Comparison of ENCODE assay signal across 21 cellular contexts in genomic region chr17:76864024-76864423, GRCh38. TPM values are rescaled to one million over a fixed set of nuclear protein-coding genes. Genes with fewer than 3 reads are reported as not detected.
A peak's percentile ranks its signal among the peaks of the same experiment; 100 is the strongest.
DNase-seq lines count a peak whose midpoint lies in the region; ATAC-seq, FAIRE-seq and TF ChIP-seq lines count a peak whose summit lies in the region.
"Had no signal": no experiment of that assay in that cellular context is flagged by ENCODE, and none has a peak within 500 bp of the region (broad histone marks: within the 10 kb centered on the region; RNA-seq: fewer than 3 reads in every experiment).

No MANE protein-coding gene starts in this region.

- H3K36me3 ChIP-seq in BLaER1 = no peaks in the 10 kb centered on the region
- no peaks in the 10 kb centered on the region for H3K36me3 ChIP-seq in K562 (ENCODE audit: control insufficient read depth, insufficient read depth, low read length)
- no peaks in the 10 kb centered on the region for H3K36me3 ChIP-seq in osteoblast (ENCODE audit: insufficient read depth, low read length)
- H3K36me3 ChIP-seq in transverse colon = no peaks in the 10 kb centered on the region

- no peak for DNase-seq in A549 (ENCODE audit: low read depth in 1 of 2, low spot score in 1 of 2)
- no peak for DNase-seq in K562 (ENCODE audit: extremely low read depth in 1 of 4, low spot score in 3 of 4)
- DNase-seq in osteoblast (ENCODE audit: insufficient read length, low spot score, missing footprints) = peak; percentile 42
- no peak for DNase-seq in activated CD4-positive, alpha-beta T cell treated with anti-CD3 and anti-CD28 coated beads, Interleukin-2, amount 50 U/mL, for 48 hours
- DNase-seq in transverse colon = no peak
- no peak for DNase-seq in stimulated activated CD4-positive, alpha-beta T cell treated with anti-CD3 and anti-CD28 coated beads, Interleukin-4, amount 100 ng/mL, for 24 hours
- DNase-seq: 8988T; AML-193; Caco-2; Calu3; CD4-positive, alpha-beta T cell; CD8-positive, alpha-beta T cell; DMS79 treated with DMSO at 0.1 percent for 48 hours; GF-D8 had no signal

- no peak for TF ChIP-seq CTCF in A549 (IDR thresholded peaks at IDR 0.05)
- no peak for TF ChIP-seq CTCF in K562 (IDR thresholded peaks at IDR 0.05 in 2 of 3, conservative IDR thresholded peaks at IDR 0.05 in 1 of 3; ENCODE audit: insufficient read depth in 2 of 3, low read depth in 1 of 3, low read length in 3 of 3)
- no peak for TF ChIP-seq CTCF in osteoblast (IDR thresholded peaks at IDR 0.05; ENCODE audit: extremely low read depth, low read depth, low read length)
- no peak for TF ChIP-seq CTCF in transverse colon (IDR thresholded peaks at IDR 0.05)

- H3K4me3 ChIP-seq in A549 = no peak overlapping the region
- H3K4me3 ChIP-seq in BLaER1 = no peak overlapping the region
- no peak overlapping the region for H3K4me3 ChIP-seq in K562
- H3K4me3 ChIP-seq in osteoblast (ENCODE audit: insufficient read depth, low read length) = no peak overlapping the region
- H3K4me3 ChIP-seq in transverse colon = no peak overlapping the region

- no peaks in the 10 kb centered on the region for H3K9me1 ChIP-seq in K562 (ENCODE audit: control insufficient read depth, insufficient read depth, low read length)

- POLR2A ChIA-PET in A549 (lab: Yijun Ruan, JAX) (no interaction called here), K562 (lab: Yijun Ruan, JAX) (interaction anchor here (0.8 kb wide), 1 partner anchor 378 kb away, joined by 3 read pairs; no protein-coding TSS in a partner anchor)

- no peaks in the 10 kb centered on the region for H3K79me2 ChIP-seq in K562 (ENCODE audit: control insufficient read depth, insufficient read depth, low read length)
- no peaks in the 10 kb centered on the region for H3K79me2 ChIP-seq in osteoblast (ENCODE audit: insufficient read depth, low read length)

- 86% methylated on average over 7 of the region's 7 CpGs for WGBS in A549 (ENCODE audit: missing lambda C conversion rate)
- 32% methylated on average over 7 of the region's 7 CpGs for WGBS in K562 (ENCODE audit: insufficient coverage, low coverage, missing lambda C conversion rate)
- 80% methylated on average over 7 of the region's 7 CpGs; no CpG with 5 or more reads in 1 of the 2 donors for WGBS in transverse colon (ENCODE audit: low coverage in 1 of 2), 2 donors

- TF ChIP-seq RAD21 in A549 (conservative IDR thresholded peaks at IDR 0.05 in 1 of 2, IDR thresholded peaks at IDR 0.05 in 1 of 2) (no peak), K562 (CRISPR knock-in tag; conservative IDR thresholded peaks at IDR 0.05 in 1 of 2, IDR thresholded peaks at IDR 0.05 in 1 of 2) (no peak)

- no peaks in the 10 kb centered on the region for H3K9me3 ChIP-seq in A549
- peaks cover 17% of the 10 kb centered on the region for H3K9me3 ChIP-seq in BLaER1
- no peaks in the 10 kb centered on the region for H3K9me3 ChIP-seq in K562 (replicated peaks; ENCODE audit: control insufficient read depth, insufficient read depth, low read depth, low read length)
- H3K9me3 ChIP-seq in osteoblast (ENCODE audit: low read depth, low read length) = no peaks in the 10 kb centered on the region
- H3K9me3 ChIP-seq in transverse colon = no peaks in the 10 kb centered on the region
- H3K9me3 ChIP-seq: Caco-2 had no signal

- H3K4me1 ChIP-seq in A549 = peaks cover 15% of the 10 kb centered on the region
- peaks cover 82% of the 10 kb centered on the region for H3K4me1 ChIP-seq in BLaER1
- H3K4me1 ChIP-seq in K562 (replicated peaks in 1 of 2; ENCODE audit: control insufficient read depth in 2 of 2, insufficient read depth in 2 of 2, low read length in 2 of 2) = peaks cover 6 to 26% of the 10 kb centered on the region in 2 experiments; a peak in 3 of 5 replicates
- peaks cover 12% of the 10 kb centered on the region for H3K4me1 ChIP-seq in osteoblast (ENCODE audit: insufficient read depth, low read length)
- peaks cover 3 to 8% (median 6%) of the 10 kb centered on the region in 4 donors for H3K4me1 ChIP-seq in transverse colon

- CTCF ChIA-PET in A549 (lab: Yijun Ruan, JAX) = interaction anchor here (10.2 kb wide), 1 partner anchor 193 kb away, joined by 776 read pairs; no protein-coding TSS in a partner anchor
- CTCF ChIA-PET in K562 (lab: Yijun Ruan, JAX; ENCODE audit: low intra/inter-chr PET ratio) = no interaction called here

- in situ Hi-C loops in K562 (cut with MboI) (no loop called here), transverse colon (cut with MboI; ENCODE audit: low pct_ligation_motif_present in 1 of 4, low pct_unique_long_range_greater_than_20kb in 1 of 4, low sequenced_read_pairs in 3 of 4) (loop anchor here (5.0 to 25.0 kb wide), 4 partner anchors 181 to 398 kb away; no protein-coding TSS in a partner anchor)

- no peak for FAIRE-seq in A549 (lab: Jason Lieb, UNC)
- no peak for FAIRE-seq in K562 (lab: Jason Lieb, UNC)
- FAIRE-seq: A204.1, D721Med, G401.6, GM12891, GM19239 had no signal

- no peak overlapping the region for H3K4me2 ChIP-seq in A549
- H3K4me2 ChIP-seq in BLaER1 = peak overlapping the region; percentile 73
- H3K4me2 ChIP-seq in K562 (ENCODE audit: insufficient read depth, low read length) = no peak overlapping the region
- no peak overlapping the region for H3K4me2 ChIP-seq in osteoblast (ENCODE audit: insufficient read depth, low read length)

- H4K20me1 ChIP-seq in BLaER1 = no peaks in the 10 kb centered on the region
- H4K20me1 ChIP-seq in K562 (replicated peaks; ENCODE audit: control insufficient read depth, insufficient read depth, low read length) = no peaks in the 10 kb centered on the region; the same call in 1 of the 2 replicates
- no peaks in the 10 kb centered on the region for H4K20me1 ChIP-seq in osteoblast (ENCODE audit: insufficient read depth, low read length)

- ATAC-seq in A549 = no peak
- ATAC-seq in K562 = no peak
- ATAC-seq: CD8-positive, alpha-beta T cell had no signal

- H3K27me3 ChIP-seq in BLaER1 (no peaks in the 10 kb centered on the region), K562 (ENCODE audit: control insufficient read depth in 2 of 2, insufficient read depth in 2 of 2, low read length in 2 of 2) (peaks cover 0 to 12% of the 10 kb centered on the region in 2 experiments; a peak in 2 of 5 replicates), osteoblast (ENCODE audit: insufficient read depth, low read length) (peaks cover 6% of the 10 kb centered on the region), transverse colon (peaks cover 47% of the 10 kb centered on the region)

- TF ChIP-seq POLR2A in A549 (IDR thresholded peaks at IDR 0.05; ENCODE audit: low read length) (no peak), K562 (conservative IDR thresholded peaks at IDR 0.05) (no peak), transverse colon (IDR thresholded peaks at IDR 0.05) (no peak)

- H3K9ac ChIP-seq in BLaER1 = 0 out of 2 replicates have a peak overlapping the region, but pooled peaks have one; percentile 7
- no peak overlapping the region for H3K9ac ChIP-seq in K562 (ENCODE audit: insufficient read depth in 1 of 2, low read depth in 2 of 2, low read length in 2 of 2)

- H2AFZ ChIP-seq in K562 (ENCODE audit: low read depth, low read length) = no peak overlapping the region
- H2AFZ ChIP-seq in osteoblast (ENCODE audit: low read length) = no peak overlapping the region

- no TSS peak for BruUV-seq in K562 (replicated peaks; lab: Mats Ljungman, UMichigan)

- TF ChIP-seq EP300 in A549 (IDR thresholded peaks at IDR 0.05) = no peak
- no peak for TF ChIP-seq EP300 in K562 (IDR thresholded peaks at IDR 0.05; ENCODE audit: low read length)
- no peak for TF ChIP-seq EP300 in transverse colon (IDR thresholded peaks at IDR 0.05; ENCODE audit: low read depth)

- H3K27ac ChIP-seq in A549 = no peak overlapping the region
- peak overlapping the region; percentile 52; the same call in 1 of the 2 replicates for H3K27ac ChIP-seq in BLaER1
- no peak overlapping the region for H3K27ac ChIP-seq in K562 (ENCODE audit: extremely low read depth, low read depth, low read length)
- no peak overlapping the region for H3K27ac ChIP-seq in osteoblast (ENCODE audit: low read depth, low read length)
- no peak overlapping the region for H3K27ac ChIP-seq in transverse colon
- H3K27ac ChIP-seq: C4-2B had no signal

- intact Hi-C loops in K562 (cut with micrococcal nuclease) (loop anchor here (10.0 kb wide), 1 partner anchor 81 kb away; no protein-coding TSS in a partner anchor), transverse colon (cut with DNase I; ENCODE audit: low total_unique reads) (no loop called here)

TF ChIP-seq in A549, 52 proteins besides CTCF, POLR2A, EP300 and RAD21:
- TF ChIP-seq RCOR1 (IDR thresholded peaks at IDR 0.05; ENCODE audit: low read depth, low read length) (no peak), MAFK (IDR thresholded peaks at IDR 0.05; ENCODE audit: partially characterized antibody) (peak; percentile 58)
TF ChIP-seq in A549: peak in this region for 1.

TF ChIP-seq in K562, 482 proteins besides CTCF, POLR2A, EP300 and RAD21 (continues in another document):
- TF ChIP-seq ZFP30 (CRISPR knock-in tag; IDR thresholded peaks at IDR 0.05; ENCODE audit: borderline replicate concordance) = no peak
- TF ChIP-seq ZNF76 (CRISPR knock-in tag; IDR thresholded peaks at IDR 0.05; ENCODE audit: borderline replicate concordance) = no peak
- TF ChIP-seq PHF21A (IDR thresholded peaks at IDR 0.05; ENCODE audit: borderline replicate concordance, low read depth) = no peak

RNA-seq across cellular contexts. Expression of gene MGAT5B, which starts 4.2 kb away (rescaled TPM):
- polyA plus RNA-seq in A549 (2011; rRNA removed) (7.6 and 10.3 TPM in 2 replicates), A549 (2017; fragmentation: RNase III; extraction: RNeasy Plus Mini Kit Qiagen cat#74134 plus additional on column Dnase treatment) (16.2 to 22.8 TPM (median 21.7 TPM) in 3 replicates), K562 (2011; rRNA removed) (0.43 and 0.79 TPM in 2 replicates), K562 (2014; fragmentation: Illumina TruSeq; extraction: Trizol) (0.09 and 0.17 TPM in 2 replicates), K562 (2014; fragmentation: Nextera tagmentation; extraction: Ambion mirVana) (not detected), K562 (2014; rRNA removed) (0.16 TPM in 1 of 2 replicates, not detected in the other)
- polyA plus RNA-seq in A549 (2012; cell fraction: cytosol; rRNA removed) = 11.9 and 18.0 TPM in 2 replicates
- polyA plus RNA-seq in A549 (2012; cell fraction: nucleus; rRNA removed) = 40.3 and 50.7 TPM in 2 replicates
- 11.3 and 15.5 TPM in 2 replicates for polyA minus RNA-seq in A549 (2011; rRNA and poly(A)+ RNA removed)
- total RNA-seq in K562 (2011; cell fraction: chromatin; rRNA removed; ENCODE audit: low replicate concordance) = 1.5 and 5.7 TPM in 2 replicates
- total RNA-seq in K562 (2011; cell fraction: nucleolus; rRNA removed) = 2.2 and 2.5 TPM in 2 replicates
- 0.76 and 1.6 TPM in 2 replicates for total RNA-seq in K562 (2011; cell fraction: nucleoplasm; rRNA removed)
- total RNA-seq in K562 (2014; rRNA removed) (0.18 and 0.29 TPM in 2 replicates), K562 (2014; rRNA removed; fragmentation: Illumina TruSeq; extraction: Trizol) (0.19 TPM in 1 of 2 replicates, not detected in the other), K562 (2015; rRNA removed; fragmentation: Illumina TruSeq; extraction: Trizol) (not detected in 2 replicates), K562 (2021) (0.16 and 0.22 TPM in 2 replicates), osteoblast (0.36 and 0.59 TPM in 2 replicates), transverse colon (not detected)
- 0.59 and 1.2 TPM in 2 replicates for polyA plus RNA-seq in K562 (2011; cell fraction: cytosol; rRNA removed)
- 2.3 and 3.9 TPM in 2 replicates for polyA plus RNA-seq in K562 (2011; cell fraction: nucleus; rRNA removed)
- 0.19 and 0.22 TPM in 2 replicates for polyA plus RNA-seq in K562 (2012)
- 0.09 and 0.11 TPM in 2 replicates for polyA minus RNA-seq in K562 (2011; rRNA and poly(A)+ RNA removed)
- 1.5 TPM in 1 of 2 replicates, not detected in the other for polyA minus RNA-seq in K562 (2011; cell fraction: cytosol; rRNA and poly(A)+ RNA removed)
- polyA minus RNA-seq in K562 (2011; cell fraction: nucleus; rRNA and poly(A)+ RNA removed) = 1.5 and 1.9 TPM in 2 replicates

Comparison
In these comparisons a context has a peak if more than half of its experiments do, and no peak if none do; other contexts are left out.
1. Of the 35 proteins assayed by ChIP-seq in both K562 and A549: peak only in K562: none; only in A549: MAFK; in both: none; in neither: 34.